In genomic region chr9:134339183-134339806, GRCh38 we compare ENCODE assay signal across 14 cellular contexts. TPM values are rescaled to one million over a fixed set of nuclear protein-coding genes. Genes with fewer than 3 reads are reported as not detected.
DNase-seq lines count a peak whose midpoint lies in the region; ATAC-seq and TF ChIP-seq lines count a peak whose summit lies in the region.
"Had no signal": no experiment of that assay in that cellular context is flagged by ENCODE, and none has a peak within 500 bp of the region (broad histone marks: within the 10 kb centered on the region; RNA-seq: fewer than 3 reads in every experiment).

No MANE protein-coding gene starts in this region.

- H3K27me3 ChIP-seq in CD8-positive, alpha-beta memory T cell (ENCODE audit: insufficient read depth, low read length, poor library complexity, severe bottlenecking): no peaks in the 10 kb centered on the region
- no peaks in the 10 kb centered on the region for H3K27me3 ChIP-seq in adipocyte (replicated peaks; ENCODE audit: control insufficient read depth, insufficient read depth, low read length)
- no peaks in the 10 kb centered on the region for H3K27me3 ChIP-seq in heart left ventricle
- H3K27me3 ChIP-seq in rectal smooth muscle tissue (ENCODE audit: control insufficient read depth, insufficient read depth, low read length): no peaks in the 10 kb centered on the region
- H3K27me3 ChIP-seq in MG63: no peaks in the 10 kb centered on the region
- H3K27me3 ChIP-seq: SJSA1 had no signal

- TF ChIP-seq CTCF in heart left ventricle (IDR thresholded peaks at IDR 0.05): no peak

- POLR2A ChIA-PET in CD8-positive, alpha-beta memory T cell (lab: Charles Lee): no interaction called here

- peak in 1 of 4 donors; percentile 11 for ATAC-seq in heart left ventricle
- ATAC-seq: effector memory CD8-positive, alpha-beta T cell; naive thymus-derived CD4-positive, alpha-beta T cell had no signal

- H3K36me3 ChIP-seq in CD8-positive, alpha-beta memory T cell (ENCODE audit: insufficient read depth, low read length): no peaks in the 10 kb centered on the region
- no peaks in the 10 kb centered on the region for H3K36me3 ChIP-seq in adipocyte (ENCODE audit: control insufficient read depth, insufficient read depth, low read length, severe bottlenecking)
- no peaks in the 10 kb centered on the region for H3K36me3 ChIP-seq in heart left ventricle
- no peaks in the 10 kb centered on the region for H3K36me3 ChIP-seq in rectal smooth muscle tissue (ENCODE audit: control insufficient read depth, insufficient read depth, low read length)
- no peaks in the 10 kb centered on the region; the same call in 1 of the 2 replicates for H3K36me3 ChIP-seq in MG63
- H3K36me3 ChIP-seq: SJSA1 had no signal

- H3K9me3 Mint-ChIP-seq in CD8-positive, alpha-beta memory T cell: no peaks in the 10 kb centered on the region
- H3K9me3 Mint-ChIP-seq: activated naive CD4-positive, alpha-beta T cell treated with anti-CD3 and anti-CD28 coated beads, Interleukin-2, amount 50 U/mL, for 24 hours; effector memory CD8-positive, alpha-beta T cell; naive thymus-derived CD4-positive, alpha-beta T cell had no signal

- H3K27ac ChIP-seq in CD8-positive, alpha-beta memory T cell (ENCODE audit: low read depth, low read length): peak overlapping the region; percentile 51
- peak overlapping the region in 8 of 12 donors; percentile 3 to 68 (median 28) for H3K27ac ChIP-seq in heart left ventricle
- no peak overlapping the region for H3K27ac ChIP-seq in rectal smooth muscle tissue (ENCODE audit: low read depth, low read length)
- H3K27ac ChIP-seq: SJSA1 had no signal

- no peak for DNase-seq in CD8-positive, alpha-beta memory T cell
- DNase-seq in adipocyte (ENCODE audit: low read depth) (no peak), heart left ventricle (no peak), cerebellum (ENCODE audit: low spot score) (no peak), A172 (ENCODE audit: low spot score) (no peak), MG63 (no peak)
- DNase-seq in activated CD8-positive, alpha-beta memory T cell treated with anti-CD3 and anti-CD28 coated beads for 24 hours: no peak
- DNase-seq: effector memory CD8-positive, alpha-beta T cell; naive thymus-derived CD4-positive, alpha-beta T cell; NCI-H510A; stimulated activated naive CD4-positive, alpha-beta T cell had no signal

- no peak overlapping the region for H3K4me3 Mint-ChIP-seq in CD8-positive, alpha-beta memory T cell
- H3K4me3 Mint-ChIP-seq: activated naive CD4-positive, alpha-beta T cell treated with anti-CD3 and anti-CD28 coated beads, Interleukin-2, amount 50 U/mL, for 24 hours; effector memory CD8-positive, alpha-beta T cell; naive thymus-derived CD4-positive, alpha-beta T cell had no signal

- CTCF ChIA-PET in CD8-positive, alpha-beta memory T cell (lab: Charles Lee): no interaction called here

- intact Hi-C loops in heart left ventricle (cut with DNase I): loop anchor here in 2 of 10 donors (10.0 kb wide), 2 partner anchors 46 to 76 kb away; no protein-coding TSS in a partner anchor

- H3K4me1 ChIP-seq in CD8-positive, alpha-beta memory T cell (ENCODE audit: insufficient read depth, low read length): no peaks in the 10 kb centered on the region
- H3K4me1 ChIP-seq in adipocyte (ENCODE audit: control insufficient read depth, insufficient read depth, low read length) (peaks cover 40% of the 10 kb centered on the region), heart left ventricle (peaks cover 51 to 100% (median 99%) of the 10 kb centered on the region in 12 donors), rectal smooth muscle tissue (ENCODE audit: control insufficient read depth, insufficient read depth, low read length) (peaks cover 16% of the 10 kb centered on the region)

- H3K36me3 Mint-ChIP-seq in CD8-positive, alpha-beta memory T cell: no peaks in the 10 kb centered on the region
- H3K36me3 Mint-ChIP-seq: activated naive CD4-positive, alpha-beta T cell treated with anti-CD3 and anti-CD28 coated beads, Interleukin-2, amount 50 U/mL, for 24 hours; naive thymus-derived CD4-positive, alpha-beta T cell had no signal

- no peak overlapping the region for H3K4me3 ChIP-seq in CD8-positive, alpha-beta memory T cell (ENCODE audit: low read length)
- H3K4me3 ChIP-seq in adipocyte (ENCODE audit: low read length) (no peak overlapping the region), heart left ventricle (peak overlapping the region in 6 of 12 donors; percentile 0 to 28 (median 6)), rectal smooth muscle tissue (ENCODE audit: low read length) (peak overlapping the region; percentile 1), MG63 (no peak overlapping the region)
- H3K4me3 ChIP-seq: SJSA1 had no signal

- H3K27me3 Mint-ChIP-seq in CD8-positive, alpha-beta memory T cell: peaks cover 0 to 1% of the 10 kb centered on the region in 2 donors
- H3K27me3 Mint-ChIP-seq: activated naive CD4-positive, alpha-beta T cell treated with anti-CD3 and anti-CD28 coated beads, Interleukin-2, amount 50 U/mL, for 24 hours; effector memory CD8-positive, alpha-beta T cell; naive thymus-derived CD4-positive, alpha-beta T cell had no signal

- peaks cover 10 to 16% (median 14%) of the 10 kb centered on the region in 3 donors for H3K4me1 Mint-ChIP-seq in CD8-positive, alpha-beta memory T cell

- H3K9me3 ChIP-seq in CD8-positive, alpha-beta memory T cell (ENCODE audit: low read length): no peaks in the 10 kb centered on the region
- H3K9me3 ChIP-seq in adipocyte (ENCODE audit: control insufficient read depth, low read length) (no peaks in the 10 kb centered on the region), heart left ventricle (no peaks in the 10 kb centered on the region), MG63 (no peaks in the 10 kb centered on the region)
- H3K9me3 ChIP-seq: SJSA1 had no signal

- no peak for TF ChIP-seq POLR2A in heart left ventricle (IDR thresholded peaks at IDR 0.05)

- no peak overlapping the region for H3K27ac Mint-ChIP-seq in CD8-positive, alpha-beta memory T cell
- H3K27ac Mint-ChIP-seq: activated naive CD4-positive, alpha-beta T cell treated with anti-CD3 and anti-CD28 coated beads, Interleukin-2, amount 50 U/mL, for 24 hours; effector memory CD8-positive, alpha-beta T cell; naive thymus-derived CD4-positive, alpha-beta T cell had no signal

- 24 to 52% (median 40%) methylated on average over 7 to 17 of the region's 17 CpGs for WGBS in heart left ventricle, 4 donors

- peak overlapping the region; percentile 35 for H3K9ac ChIP-seq in adipocyte (ENCODE audit: low read length)
- H3K9ac ChIP-seq in rectal smooth muscle tissue (ENCODE audit: low read length): no peak overlapping the region

RNA-seq across cellular contexts. Expression of gene RXRA, which starts 13.0 kb away (rescaled TPM):
- 1 to 10 TPM; 9.9 to 10.0 TPM for total RNA-seq in CD8-positive, alpha-beta memory T cell
- polyA plus RNA-seq in CD8-positive, alpha-beta memory T cell: 2.1 TPM
- total RNA-seq in heart left ventricle (10 to 100 TPM; 45.5 to 87.9 (median 52.9) TPM), cerebellum (5.7 TPM)
- 10 to 100 TPM; 54.9 to 55.8 TPM for polyA plus RNA-seq in heart left ventricle
- 12.8 and 17.2 TPM in 2 replicates for total RNA-seq in A172 (2014; rRNA removed; shearing (Covaris generic))
- total RNA-seq in MG63 (2014; rRNA removed; shearing (Covaris generic); ENCODE audit: low replicate concordance): 18.2 and 40.5 TPM in 2 replicates
